In the genomic region with DNA sequence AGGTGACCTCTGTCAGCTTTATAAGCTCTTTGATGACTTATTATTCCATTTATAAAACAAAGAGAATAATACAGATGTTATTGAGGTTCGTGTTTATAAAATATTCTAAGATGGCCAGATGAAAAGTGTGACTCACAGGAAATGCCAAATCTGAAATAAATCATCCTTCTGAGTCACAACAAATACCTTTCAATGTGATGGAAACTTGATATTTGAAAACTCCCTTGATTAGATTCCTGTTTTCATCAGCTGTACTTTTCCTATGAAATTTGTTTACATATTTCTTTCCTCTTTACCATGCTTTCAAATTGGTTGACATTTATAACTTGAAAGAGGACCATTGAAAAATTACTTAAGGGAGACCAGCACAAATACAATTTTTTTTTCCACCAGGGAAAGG, we compare ENCODE assay signal across 1 cellular context.
TF ChIP-seq lines count a peak whose summit lies in the region.

No MANE protein-coding gene starts in this region.

TF ChIP-seq in WTC11, 78 proteins besides CTCF, POLR2A, EP300 and RAD21 (continued from another document):
- no peak for TF ChIP-seq ZSCAN18 (CRISPR knock-in tag; IDR thresholded peaks at IDR 0.05)
- no peak for TF ChIP-seq HMGA2 (CRISPR knock-in tag; IDR thresholded peaks at IDR 0.05)
- no peak for TF ChIP-seq MYBL2 (CRISPR knock-in tag; IDR thresholded peaks at IDR 0.05)
